1 cellular context compared by ENCODE assay signal in the genomic region with DNA sequence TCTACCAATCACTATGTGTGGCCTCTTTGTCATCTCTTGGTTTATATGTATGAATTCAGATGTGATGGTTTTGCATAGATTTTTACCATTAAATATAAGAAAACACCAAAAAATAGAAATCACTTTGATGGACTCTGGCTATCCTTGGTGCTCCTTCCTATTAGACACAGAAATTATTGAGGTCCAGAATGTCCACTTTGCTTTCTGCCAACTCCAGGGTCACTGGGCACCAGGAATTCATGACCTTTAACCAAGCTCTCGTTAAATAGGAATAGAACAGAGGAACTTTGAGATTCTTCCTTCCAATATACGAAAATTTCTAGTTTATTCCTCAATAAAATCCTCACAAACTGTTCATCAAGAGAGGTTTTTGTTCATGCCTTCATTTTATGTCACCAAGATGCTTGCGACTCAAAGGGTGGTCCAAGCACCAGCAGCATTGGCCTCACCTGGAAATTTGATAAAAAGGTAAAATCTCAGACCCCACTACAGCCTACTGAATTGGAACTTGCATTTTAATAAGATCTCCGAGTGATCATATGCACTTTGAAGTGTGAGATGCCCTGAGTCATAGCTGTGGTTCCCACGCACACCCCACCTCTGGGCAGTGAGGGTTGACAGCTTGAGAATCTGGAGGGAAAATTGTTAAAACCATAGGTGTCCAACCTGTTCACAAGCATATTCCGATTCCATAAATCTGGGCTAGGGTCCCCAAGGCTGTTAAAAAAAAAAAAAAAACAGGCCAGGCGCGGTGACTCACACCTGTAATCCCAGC.
TF ChIP-seq lines count a peak whose summit lies in the region.

No MANE protein-coding gene starts in this region.

TF ChIP-seq in HepG2, 621 proteins besides CTCF, POLR2A, EP300 and RAD21:
- TF ChIP-seq ELF3 (CRISPR knock-in tag; IDR thresholded peaks at IDR 0.05) (no peak), CHD2 (IDR thresholded peaks at IDR 0.05; ENCODE audit: low read depth, low read length) (no peak), ZNF75D (CRISPR knock-in tag; IDR thresholded peaks at IDR 0.05; ENCODE audit: borderline replicate concordance) (no peak), THAP11 (CRISPR knock-in tag; IDR thresholded peaks at IDR 0.05) (no peak), ZFP36 (IDR thresholded peaks at IDR 0.05; ENCODE audit: borderline replicate concordance, low read depth, low read length, partially characterized antibody) (no peak), CCAR2 (optimal IDR thresholded peaks at IDR 0.05; ENCODE audit: low read depth, low read length) (no peak), TP53 (CRISPR knock-in tag; conservative IDR thresholded peaks at IDR 0.05) (no peak), HMG20B (CRISPR knock-in tag; conservative IDR thresholded peaks at IDR 0.05) (no peak), TRIM24 (CRISPR knock-in tag; IDR thresholded peaks at IDR 0.05) (no peak), ZNF441 (CRISPR knock-in tag; IDR thresholded peaks at IDR 0.05; ENCODE audit: borderline replicate concordance) (no peak), ZNF652 (CRISPR knock-in tag; IDR thresholded peaks at IDR 0.05; ENCODE audit: borderline replicate concordance, low read depth) (no peak), MED13 (CRISPR knock-in tag; IDR thresholded peaks at IDR 0.05) (no peak), MEIS1 (CRISPR knock-in tag; IDR thresholded peaks at IDR 0.05; ENCODE audit: borderline replicate concordance) (no peak), ZNF383 (CRISPR knock-in tag; IDR thresholded peaks at IDR 0.05; ENCODE audit: borderline replicate concordance) (no peak)
- TF ChIP-seq, protein P1, sequence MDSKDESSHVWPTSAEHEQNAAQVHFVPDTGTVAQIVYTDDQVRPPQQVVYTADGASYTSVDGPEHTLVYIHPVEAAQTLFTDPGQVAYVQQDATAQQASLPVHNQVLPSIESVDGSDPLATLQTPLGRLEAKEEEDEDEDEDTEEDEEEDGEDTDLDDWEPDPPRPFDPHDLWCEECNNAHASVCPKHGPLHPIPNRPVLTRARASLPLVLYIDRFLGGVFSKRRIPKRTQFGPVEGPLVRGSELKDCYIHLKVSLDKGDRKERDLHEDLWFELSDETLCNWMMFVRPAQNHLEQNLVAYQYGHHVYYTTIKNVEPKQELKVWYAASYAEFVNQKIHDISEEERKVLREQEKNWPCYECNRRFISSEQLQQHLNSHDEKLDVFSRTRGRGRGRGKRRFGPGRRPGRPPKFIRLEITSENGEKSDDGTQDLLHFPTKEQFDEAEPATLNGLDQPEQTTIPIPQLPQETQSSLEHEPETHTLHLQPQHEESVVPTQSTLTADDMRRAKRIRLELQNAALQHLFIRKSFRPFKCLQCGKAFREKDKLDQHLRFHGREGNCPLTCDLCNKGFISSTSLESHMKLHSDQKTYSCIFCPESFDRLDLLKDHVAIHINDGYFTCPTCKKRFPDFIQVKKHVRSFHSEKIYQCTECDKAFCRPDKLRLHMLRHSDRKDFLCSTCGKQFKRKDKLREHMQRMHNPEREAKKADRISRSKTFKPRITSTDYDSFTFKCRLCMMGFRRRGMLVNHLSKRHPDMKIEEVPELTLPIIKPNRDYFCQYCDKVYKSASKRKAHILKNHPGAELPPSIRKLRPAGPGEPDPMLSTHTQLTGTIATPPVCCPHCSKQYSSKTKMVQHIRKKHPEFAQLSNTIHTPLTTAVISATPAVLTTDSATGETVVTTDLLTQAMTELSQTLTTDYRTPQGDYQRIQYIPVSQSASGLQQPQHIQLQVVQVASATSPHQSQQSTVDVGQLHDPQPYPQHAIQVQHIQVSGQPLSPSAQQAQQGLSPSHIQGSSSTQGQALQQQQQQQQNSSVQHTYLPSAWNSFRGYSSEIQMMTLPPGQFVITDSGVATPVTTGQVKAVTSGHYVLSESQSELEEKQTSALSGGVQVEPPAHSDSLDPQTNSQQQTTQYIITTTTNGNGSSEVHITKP (CRISPR knock-in tag; IDR thresholded peaks at IDR 0.05; ENCODE audit: low read depth), result no peak
